1 cellular context compared by ENCODE assay signal in the genomic region with DNA sequence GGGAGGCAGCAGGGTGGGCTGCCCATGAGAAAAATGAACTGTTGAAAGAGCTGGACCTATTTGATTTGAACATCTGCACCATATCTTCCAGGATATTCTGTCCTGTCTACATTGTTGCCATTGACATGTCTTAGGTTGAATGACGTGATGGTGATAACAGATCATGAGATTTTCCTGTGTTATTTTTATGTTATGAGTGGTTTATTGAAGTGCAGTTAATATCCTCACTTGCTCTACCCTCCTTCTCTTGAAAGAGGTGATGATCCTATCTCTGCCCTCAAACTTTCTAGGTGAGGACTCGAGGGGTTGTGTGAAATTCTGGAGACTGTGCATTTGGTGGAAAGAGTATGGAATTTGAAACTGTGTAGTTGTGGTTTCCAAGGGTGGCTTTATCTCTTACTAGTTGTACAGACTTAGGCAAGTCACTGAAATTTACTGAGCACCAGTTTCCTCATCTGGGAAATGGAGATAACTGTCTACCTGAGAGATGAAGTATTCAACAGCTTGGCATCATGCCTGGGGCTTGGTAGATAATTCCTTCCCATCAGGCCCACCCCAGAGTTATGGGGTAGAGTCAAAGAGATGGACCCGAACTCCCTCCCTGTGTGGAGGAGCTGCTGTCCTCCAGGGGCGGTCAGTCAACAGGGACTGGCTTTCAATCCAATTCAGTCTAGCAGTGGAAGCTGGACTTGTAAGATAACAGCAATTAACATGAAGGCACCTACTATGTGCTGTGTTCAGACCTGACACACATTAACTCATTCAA.
TF ChIP-seq lines count a peak whose summit lies in the region.

No MANE protein-coding gene starts in this region.

TF ChIP-seq in K562, 482 proteins besides CTCF, POLR2A, EP300 and RAD21 (continued from another document):
- TF ChIP-seq KAT8 (IDR thresholded peaks at IDR 0.05; ENCODE audit: low read depth) (no peak), PBX2 (CRISPR knock-in tag; IDR thresholded peaks at IDR 0.05; ENCODE audit: low read depth) (no peak), PBX2 (tag; conservative IDR thresholded peaks at IDR 0.05; ENCODE audit: low read depth) (peak; percentile 6; the same call in 1 of the 2 replicates), ZNF324 (CRISPR knock-in tag; IDR thresholded peaks at IDR 0.05) (no peak), CAMTA2 (CRISPR knock-in tag; conservative IDR thresholded peaks at IDR 0.05) (no peak), BRD4 (IDR thresholded peaks at IDR 0.05) (no peak), FOXJ2 (tag; IDR thresholded peaks at IDR 0.05) (no peak), ZBED1 (IDR thresholded peaks at IDR 0.05) (no peak), HSF4 (CRISPR knock-in tag; IDR thresholded peaks at IDR 0.05; ENCODE audit: borderline replicate concordance) (no peak), HIVEP1 (CRISPR knock-in tag; IDR thresholded peaks at IDR 0.05) (no peak), ILK (tag; IDR thresholded peaks at IDR 0.05; ENCODE audit: borderline replicate concordance, low read depth) (no peak), PYGO2 (tag; IDR thresholded peaks at IDR 0.05) (no peak), ATF4 (CRISPR knock-in tag; IDR thresholded peaks at IDR 0.05) (peak; percentile 46; the same call in 1 of the 2 replicates), MEF2D (tag; conservative IDR thresholded peaks at IDR 0.05; ENCODE audit: low read depth) (no peak; the same call in 1 of the 2 replicates), ZNF551 (CRISPR knock-in tag; IDR thresholded peaks at IDR 0.05) (no peak), SMARCA5 (IDR thresholded peaks at IDR 0.05) (no peak), MEIS2 (IDR thresholded peaks at IDR 0.05; ENCODE audit: partially characterized antibody) (peak; percentile 74), PHTF2 (CRISPR knock-in tag; IDR thresholded peaks at IDR 0.05) (no peak), BCLAF1 (IDR thresholded peaks at IDR 0.05; ENCODE audit: borderline replicate concordance in 1 of 2, control insufficient read depth in 1 of 2, low read depth in 2 of 2, low read length in 1 of 2) (no peak)
- TF ChIP-seq, protein P1, sequence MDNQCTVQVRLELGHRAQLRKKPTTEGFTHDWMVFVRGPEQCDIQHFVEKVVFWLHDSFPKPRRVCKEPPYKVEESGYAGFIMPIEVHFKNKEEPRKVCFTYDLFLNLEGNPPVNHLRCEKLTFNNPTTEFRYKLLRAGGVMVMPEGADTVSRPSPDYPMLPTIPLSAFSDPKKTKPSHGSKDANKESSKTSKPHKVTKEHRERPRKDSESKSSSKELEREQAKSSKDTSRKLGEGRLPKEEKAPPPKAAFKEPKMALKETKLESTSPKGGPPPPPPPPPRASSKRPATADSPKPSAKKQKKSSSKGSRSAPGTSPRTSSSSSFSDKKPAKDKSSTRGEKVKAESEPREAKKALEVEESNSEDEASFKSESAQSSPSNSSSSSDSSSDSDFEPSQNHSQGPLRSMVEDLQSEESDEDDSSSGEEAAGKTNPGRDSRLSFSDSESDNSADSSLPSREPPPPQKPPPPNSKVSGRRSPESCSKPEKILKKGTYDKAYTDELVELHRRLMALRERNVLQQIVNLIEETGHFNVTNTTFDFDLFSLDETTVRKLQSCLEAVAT (IDR thresholded peaks at IDR 0.05): peak in 1 of 2 experiments; percentile 64; a peak in 1 of 4 replicates
- TF ChIP-seq, protein P2, sequence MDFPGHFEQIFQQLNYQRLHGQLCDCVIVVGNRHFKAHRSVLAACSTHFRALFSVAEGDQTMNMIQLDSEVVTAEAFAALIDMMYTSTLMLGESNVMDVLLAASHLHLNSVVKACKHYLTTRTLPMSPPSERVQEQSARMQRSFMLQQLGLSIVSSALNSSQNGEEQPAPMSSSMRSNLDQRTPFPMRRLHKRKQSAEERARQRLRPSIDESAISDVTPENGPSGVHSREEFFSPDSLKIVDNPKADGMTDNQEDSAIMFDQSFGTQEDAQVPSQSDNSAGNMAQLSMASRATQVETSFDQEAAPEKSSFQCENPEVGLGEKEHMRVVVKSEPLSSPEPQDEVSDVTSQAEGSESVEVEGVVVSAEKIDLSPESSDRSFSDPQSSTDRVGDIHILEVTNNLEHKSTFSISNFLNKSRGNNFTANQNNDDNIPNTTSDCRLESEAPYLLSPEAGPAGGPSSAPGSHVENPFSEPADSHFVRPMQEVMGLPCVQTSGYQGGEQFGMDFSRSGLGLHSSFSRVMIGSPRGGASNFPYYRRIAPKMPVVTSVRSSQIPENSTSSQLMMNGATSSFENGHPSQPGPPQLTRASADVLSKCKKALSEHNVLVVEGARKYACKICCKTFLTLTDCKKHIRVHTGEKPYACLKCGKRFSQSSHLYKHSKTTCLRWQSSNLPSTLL (IDR thresholded peaks at IDR 0.05): no peak
